In genomic region chr17:32567086-32567485, GRCh38 we compare ENCODE assay signal across 15 cellular contexts.
DNase-seq lines count a peak whose midpoint lies in the region; ATAC-seq and TF ChIP-seq lines count a peak whose summit lies in the region.
"Had no signal": no experiment of that assay in that cellular context is flagged by ENCODE, and none has a peak within 500 bp of the region (broad histone marks: within the 10 kb centered on the region; RNA-seq: fewer than 3 reads in every experiment).

No MANE protein-coding gene starts in this region.

- no peaks in the 10 kb centered on the region for H3K36me3 ChIP-seq in PC-3 (ENCODE audit: low read depth, low read length)

- no peak overlapping the region for H2BK15ac ChIP-seq in H9 (ENCODE audit: low read depth, low read length)

- H3K79me2 ChIP-seq in H9 (ENCODE audit: insufficient read depth, low read length) (no peaks in the 10 kb centered on the region), PC-3 (ENCODE audit: low read length) (no peaks in the 10 kb centered on the region)

- H3K18ac ChIP-seq in H9 (ENCODE audit: insufficient read length, low read depth, low read length), result peak overlapping the region; percentile 2

- no peak overlapping the region for H4K8ac ChIP-seq in H9 (replicated peaks; ENCODE audit: insufficient read length, low read depth, low read length)

- H3K4me1 ChIP-seq in H9 (ENCODE audit: insufficient read depth, low read length) (no peaks in the 10 kb centered on the region), PC-3 (ENCODE audit: insufficient read depth, low read length) (peaks cover 32% of the 10 kb centered on the region), foreskin keratinocyte (peaks cover 58% of the 10 kb centered on the region)
- H3K4me1 ChIP-seq: Caco-2 had no signal

- H3K4me2 ChIP-seq in H9 (ENCODE audit: insufficient read depth, insufficient read length, low read length), result no peak overlapping the region
- H3K4me2 ChIP-seq in PC-3 (ENCODE audit: low read length), result no peak overlapping the region

- H3K56ac ChIP-seq in H9 (ENCODE audit: insufficient read length, low read depth, low read length), result no peak overlapping the region

- H2AFZ ChIP-seq in H9 (ENCODE audit: low read length), result no peak overlapping the region
- no peak overlapping the region for H2AFZ ChIP-seq in PC-3 (ENCODE audit: low read length)
- H2AFZ ChIP-seq: GM23248 had no signal

- no peak overlapping the region for H2AK5ac ChIP-seq in H9 (ENCODE audit: insufficient read length, low read length)

- H2BK120ac ChIP-seq in H9 (ENCODE audit: low read depth, low read length, poor library complexity, severe bottlenecking), result no peak overlapping the region

- H3K27ac ChIP-seq in H9 (ENCODE audit: insufficient read length, low read depth, low read length) (no peak overlapping the region), PC-3 (ENCODE audit: low read length) (no peak overlapping the region), foreskin keratinocyte (peak overlapping the region; percentile 98)
- H3K27ac ChIP-seq: C4-2B, GM23248 had no signal

- no peak overlapping the region for H2BK5ac ChIP-seq in H9 (ENCODE audit: insufficient read length, low read length)

- no peaks in the 10 kb centered on the region for H3K23me2 ChIP-seq in H9 (ENCODE audit: insufficient read length, low read depth, low read length, poor library complexity, severe bottlenecking)

- no peaks in the 10 kb centered on the region for H3F3A ChIP-seq in PC-3 (ENCODE audit: low read length, unreplicated experiment)

- POLR2A ChIA-PET in PC-3 (lab: Charles Lee; ENCODE audit: unreplicated experiment), result no interaction called here

- no peak overlapping the region for H3K23ac ChIP-seq in H9 (ENCODE audit: insufficient read length, low read depth, low read length)

- H3K79me1 ChIP-seq in H9 (ENCODE audit: insufficient read depth, low read depth, low read length, poor library complexity, severe bottlenecking), result no peaks in the 10 kb centered on the region

- H2BK20ac ChIP-seq in H9 (ENCODE audit: low read depth, low read length, poor library complexity, severe bottlenecking), result no peak overlapping the region

- no peak overlapping the region for H4K91ac ChIP-seq in H9 (ENCODE audit: insufficient read length, low read depth, low read length)

- H4K5ac ChIP-seq in H9 (ENCODE audit: insufficient read length, low read depth, low read length), result no peak overlapping the region

- H4K20me1 ChIP-seq in H9 (ENCODE audit: control insufficient read depth, insufficient read depth, insufficient read length) (no peaks in the 10 kb centered on the region), PC-3 (ENCODE audit: low read length) (no peaks in the 10 kb centered on the region)

- no peak overlapping the region for H3K4me3 ChIP-seq in PC-3 (ENCODE audit: low read length)
- no peak overlapping the region for H3K4me3 ChIP-seq in epithelial cell of esophagus (ENCODE audit: low read length)
- H3K4me3 ChIP-seq: GM23248 had no signal

- H3K9ac ChIP-seq in H9 (ENCODE audit: extremely low read depth, insufficient read length, low read length) (no peak overlapping the region), PC-3 (ENCODE audit: low read length) (no peak overlapping the region)
- H3K9ac ChIP-seq: GM23248 had no signal

- H3T11ph ChIP-seq in H9 (ENCODE audit: low read length), result no peak overlapping the region

- H3K14ac ChIP-seq in H9 (ENCODE audit: insufficient read depth, low read length), result no peak overlapping the region

- intact Hi-C loops in PC-3 (cut with micrococcal nuclease), result no loop called here

- CTCF ChIA-PET in PC-3 (lab: Charles Lee), result no interaction called here

- H3K27me3 ChIP-seq in H9 (ENCODE audit: insufficient read depth, low read length) (no peaks in the 10 kb centered on the region), PC-3 (ENCODE audit: low read length) (no peaks in the 10 kb centered on the region), foreskin keratinocyte (no peaks in the 10 kb centered on the region)

- no peak overlapping the region for H3K4ac ChIP-seq in H9 (ENCODE audit: low read depth, low read length)

- no peaks in the 10 kb centered on the region for H3K9me3 ChIP-seq in H9 (ENCODE audit: control insufficient read depth, low read depth, low read length)
- H3K9me3 ChIP-seq in PC-3 (ENCODE audit: low read length), result no peaks in the 10 kb centered on the region
- H3K9me3 ChIP-seq: Caco-2 had no signal

- BruUV-seq in PC-3 (replicated peaks; lab: Mats Ljungman, UMichigan), result no TSS peak

- DNase-seq in H9 (no peak), PC-3 (peak; percentile 6), epithelial cell of esophagus (ENCODE audit: low read depth) (peak; percentile 40), foreskin keratinocyte (no peak), NCI-H69 (lab: John Stamatoyannopoulos, UW) (no peak)
- DNase-seq in activated CD4-positive, alpha-beta T cell treated with anti-CD3 and anti-CD28 coated beads, Interleukin-2, amount 50 U/mL, for 4 hours, result no peak
- DNase-seq: AML-193; Caco-2; CD4-positive, alpha-beta T cell; GM23248; HFFc6; KBM-7 had no signal

- ATAC-seq in PC-3 (no peak), foreskin keratinocyte (no peak), HG02938 (IDR thresholded peaks at IDR 0.05; ENCODE audit: unreplicated experiment) (no peak)
- ATAC-seq: HCT116 had no signal

- no peaks in the 10 kb centered on the region for H3K9me2 ChIP-seq in PC-3 (replicated peaks; ENCODE audit: low read length)

- no peaks in the 10 kb centered on the region for H3K27me3 Mint-ChIP-seq in H9 (ENCODE audit: low read depth)
- H3K27me3 Mint-ChIP-seq: CD4-positive, alpha-beta T cell had no signal

- H3K4me3 Mint-ChIP-seq in H9, result no peak overlapping the region
- H3K4me3 Mint-ChIP-seq: CD4-positive, alpha-beta T cell; HFFc6 had no signal

- no peak for TF ChIP-seq CTCF in H9 (conservative IDR thresholded peaks at IDR 0.05)
- TF ChIP-seq CTCF in PC-3 (conservative IDR thresholded peaks at IDR 0.05; ENCODE audit: low read depth, low read length), result no peak
- no peak for TF ChIP-seq CTCF in epithelial cell of esophagus (IDR thresholded peaks at IDR 0.05; ENCODE audit: insufficient read depth, low read depth, low read length, missing control alignments)
- TF ChIP-seq CTCF in foreskin keratinocyte (conservative IDR thresholded peaks at IDR 0.05), result no peak

- H3K27ac Mint-ChIP-seq in H9, result no peak overlapping the region; a peak in 2 of 7 replicates
- H3K27ac Mint-ChIP-seq: CD4-positive, alpha-beta T cell; HFFc6 had no signal

- peaks cover 13 to 22% of the 10 kb centered on the region in 2 experiments for H3K4me1 Mint-ChIP-seq in H9

- WGBS in H9 (ENCODE audit: extremely low coverage, insufficient read length, low lambda C conversion rate), result no CpG with 5 or more reads among the region's 4 CpGs

- H3K9me3 Mint-ChIP-seq in H9, result no peaks in the 10 kb centered on the region
- H3K9me3 Mint-ChIP-seq: CD4-positive, alpha-beta T cell; HFFc6 had no signal

- H3K36me3 Mint-ChIP-seq in H9 (ENCODE audit: insufficient read depth in 1 of 3, low read depth in 3 of 3), result no peaks in the 10 kb centered on the region

- H2BK12ac ChIP-seq in H9 (ENCODE audit: insufficient read length, low read depth, low read length), result no peak overlapping the region

Comparison
In these comparisons a context has a peak if more than half of its experiments do, and no peak if none do; other contexts are left out.
1. DNase-seq: peak in PC-3 (single experiment) and epithelial cell of esophagus (single experiment); none in H9 (single experiment), foreskin keratinocyte (0 of 2), activated CD4-positive, alpha-beta T cell treated with anti-CD3 and anti-CD28 coated beads, Interleukin-2, amount 50 U/mL, for 4 hours (0 of 2) and NCI-H69 (single experiment).